ENCODE assay signal across 19 cellular contexts in genomic region chr12:26158078-26158764, GRCh38. TPM values are rescaled to one million over a fixed set of nuclear protein-coding genes. Genes with fewer than 3 reads are reported as not detected.
DNase-seq lines count a peak whose midpoint lies in the region; ATAC-seq and TF ChIP-seq lines count a peak whose summit lies in the region.
"Had no signal": no experiment of that assay in that cellular context is flagged by ENCODE, and none has a peak within 500 bp of the region (broad histone marks: within the 10 kb centered on the region; RNA-seq: fewer than 3 reads in every experiment).

No MANE protein-coding gene starts in this region.

- no peaks in the 10 kb centered on the region for H4K20me1 ChIP-seq in IMR-90 (ENCODE audit: insufficient read depth, low read length)

- H3K23ac ChIP-seq in IMR-90 (ENCODE audit: low read depth, low read length) = no peak overlapping the region

- POLR2A ChIA-PET in IMR-90 (lab: Charles Lee; ENCODE audit: unreplicated experiment) = no interaction called here
- POLR2A ChIA-PET in activated CD8-positive, alpha-beta T cell treated with anti-CD3 and anti-CD28 coated beads for 36 hours (lab: Charles Lee) = interaction anchor here (0.6 kb wide), 1 partner anchor 348 kb away, joined by 3 read pairs; no protein-coding TSS in a partner anchor

- no peak overlapping the region for H3K27ac Mint-ChIP-seq in activated naive CD8-positive, alpha-beta T cell treated with anti-CD3 and anti-CD28 coated beads, Interleukin-2, amount 50 U/mL, for 24 hours
- no peak overlapping the region for H3K27ac Mint-ChIP-seq in activated naive CD8-positive, alpha-beta T cell treated with anti-CD3 and anti-CD28 coated beads for 36 hours
- no peak overlapping the region for H3K27ac Mint-ChIP-seq in activated CD8-positive, alpha-beta T cell treated with anti-CD3 and anti-CD28 coated beads for 36 hours
- H3K27ac Mint-ChIP-seq: activated T-cell treated with anti-CD3 and anti-CD28 coated beads, Interleukin-2, amount 50 U/mL, for 24 hours had no signal

- no peak overlapping the region for H2BK120ac ChIP-seq in IMR-90 (ENCODE audit: low read depth, low read length)

- H3K56ac ChIP-seq in IMR-90 (ENCODE audit: extremely low read depth, insufficient read depth, low read length) = no peak overlapping the region

- no peak overlapping the region for H2AK5ac ChIP-seq in IMR-90 (ENCODE audit: low read depth, low read length)

- H3K27ac ChIP-seq in IMR-90 (ENCODE audit: insufficient read depth, low read length) (no peak overlapping the region), ascending aorta (no peak overlapping the region)
- H3K27ac ChIP-seq: adrenal gland, gastrocnemius medialis, left ventricle myocardium inferior, SJSA1, thyroid gland, WERI-Rb-1 had no signal

- TF ChIP-seq POLR2A in IMR-90 (IDR thresholded peaks at IDR 0.05; ENCODE audit: low read depth, low read length) = no peak

- H3K4me3 ChIP-seq in IMR-90 (ENCODE audit: insufficient read depth, low read depth, low read length) = no peak overlapping the region
- H3K4me3 ChIP-seq in epithelial cell of esophagus (ENCODE audit: low read length) = no peak overlapping the region
- H3K4me3 ChIP-seq in ascending aorta = no peak overlapping the region
- H3K4me3 ChIP-seq: adrenal gland, gastrocnemius medialis, left ventricle myocardium inferior, SJSA1, thyroid gland had no signal

- H2AFZ ChIP-seq in IMR-90 (replicated peaks; ENCODE audit: low read length, poor library complexity) = no peak overlapping the region

- peaks cover 6% of the 10 kb centered on the region for H3K9me1 ChIP-seq in IMR-90 (ENCODE audit: insufficient read depth, low read length)

- H3K4me1 ChIP-seq in IMR-90 (ENCODE audit: control insufficient read depth, insufficient read depth, low read length) (peaks cover 7% of the 10 kb centered on the region), ascending aorta (peaks cover 3 to 9% of the 10 kb centered on the region in 2 donors)

- H3K4ac ChIP-seq in IMR-90 (ENCODE audit: low read depth, low read length) = no peak overlapping the region; the same call in 1 of the 2 replicates

- no peak for DNase-seq in activated naive CD8-positive, alpha-beta T cell treated with anti-CD3 and anti-CD28 coated beads, Interleukin-2, amount 50 U/mL, for 24 hours
- DNase-seq in activated naive CD8-positive, alpha-beta T cell treated with anti-CD3 and anti-CD28 coated beads for 36 hours = no peak
- DNase-seq in IMR-90 = no peak
- DNase-seq in epithelial cell of esophagus (ENCODE audit: low read depth) = peak; percentile 86
- DNase-seq in ureter (ENCODE audit: low spot score) = peak; percentile 45
- DNase-seq in ascending aorta (ENCODE audit: low spot score in 2 of 2) = no peak
- no peak for DNase-seq in AML-193 (lab: John Stamatoyannopoulos, UW)
- no peak for DNase-seq in activated CD8-positive, alpha-beta T cell treated with anti-CD3 and anti-CD28 coated beads for 36 hours
- DNase-seq: activated T-cell treated with anti-CD3 and anti-CD28 coated beads, Interleukin-2, amount 50 U/mL, for 24 hours; adrenal gland; dermis blood vessel endothelial cell; gastrocnemius medialis; left ventricle myocardium inferior; NCI-H1694; NCI-H748 treated with DMSO at 0.1 percent for 48 hours; thyroid gland; WERI-Rb-1 had no signal

- no peak overlapping the region for H3K9ac ChIP-seq in IMR-90 (ENCODE audit: low read depth, low read length)

- dilution Hi-C loops in IMR-90 (cut with HindIII; ENCODE audit: low sequenced_read_pairs, unreplicated experiment) = no loop called here

- no peak overlapping the region for H3K4me2 ChIP-seq in IMR-90 (ENCODE audit: low read depth, low read length)

- H2BK20ac ChIP-seq in IMR-90 (ENCODE audit: low read depth, low read length) = no peak overlapping the region

- no peak overlapping the region for H3K4me3 Mint-ChIP-seq in activated naive CD8-positive, alpha-beta T cell treated with anti-CD3 and anti-CD28 coated beads, Interleukin-2, amount 50 U/mL, for 24 hours
- H3K4me3 Mint-ChIP-seq in activated naive CD8-positive, alpha-beta T cell treated with anti-CD3 and anti-CD28 coated beads for 36 hours = no peak overlapping the region
- no peak overlapping the region for H3K4me3 Mint-ChIP-seq in activated CD8-positive, alpha-beta T cell treated with anti-CD3 and anti-CD28 coated beads for 36 hours
- H3K4me3 Mint-ChIP-seq: activated T-cell treated with anti-CD3 and anti-CD28 coated beads, Interleukin-2, amount 50 U/mL, for 24 hours had no signal

- CTCF ChIA-PET in IMR-90 (lab: Yijun Ruan, JAX) = interaction anchor here (0.6 kb wide), 1 partner anchor 310 kb away, joined by 3 read pairs; no protein-coding TSS in a partner anchor
- CTCF ChIA-PET in activated CD8-positive, alpha-beta T cell treated with anti-CD3 and anti-CD28 coated beads for 36 hours (lab: Charles Lee) = interaction anchor here (1.0 kb wide), 1 partner anchor 39 kb away, joined by 4 read pairs; no protein-coding TSS in a partner anchor

- no peak overlapping the region for H2BK5ac ChIP-seq in IMR-90 (ENCODE audit: low read depth, low read length, poor library complexity, severe bottlenecking)

- H3K9me3 ChIP-seq in IMR-90 (ENCODE audit: control insufficient read depth, insufficient read depth, low read length) (no peaks in the 10 kb centered on the region; the same call in 1 of the 2 replicates), ascending aorta (no peaks in the 10 kb centered on the region)
- H3K9me3 ChIP-seq: adrenal gland, gastrocnemius medialis, left ventricle myocardium inferior, SJSA1, thyroid gland had no signal

- peak overlapping the region; percentile 46 for H2AK9ac ChIP-seq in IMR-90 (replicated peaks; ENCODE audit: low read depth, low read length, poor library complexity)

- in situ Hi-C loops in IMR-90 (cut with MboI; ENCODE audit: low sequenced_read_pairs) = no loop called here

- no peak overlapping the region for H4K5ac ChIP-seq in IMR-90 (ENCODE audit: low read depth, low read length)

- no peaks in the 10 kb centered on the region for H3K36me3 Mint-ChIP-seq in activated naive CD8-positive, alpha-beta T cell treated with anti-CD3 and anti-CD28 coated beads, Interleukin-2, amount 50 U/mL, for 24 hours (ENCODE audit: low read depth)
- no peaks in the 10 kb centered on the region for H3K36me3 Mint-ChIP-seq in activated naive CD8-positive, alpha-beta T cell treated with anti-CD3 and anti-CD28 coated beads for 36 hours
- H3K36me3 Mint-ChIP-seq in activated CD8-positive, alpha-beta T cell treated with anti-CD3 and anti-CD28 coated beads for 36 hours (ENCODE audit: low read depth) = no peaks in the 10 kb centered on the region

- no peaks in the 10 kb centered on the region for H3K79me1 ChIP-seq in IMR-90 (ENCODE audit: low read depth in 1 of 2, low read length in 2 of 2)

- peaks cover 14% of the 10 kb centered on the region for H3K27me3 ChIP-seq in IMR-90 (ENCODE audit: control insufficient read depth, insufficient read depth, low read length)
- no peaks in the 10 kb centered on the region for H3K27me3 ChIP-seq in ascending aorta
- H3K27me3 ChIP-seq: adrenal gland, gastrocnemius medialis, SJSA1, thyroid gland had no signal

- peaks cover 11% of the 10 kb centered on the region for H3K27me3 Mint-ChIP-seq in activated naive CD8-positive, alpha-beta T cell treated with anti-CD3 and anti-CD28 coated beads, Interleukin-2, amount 50 U/mL, for 24 hours
- H3K27me3 Mint-ChIP-seq in activated naive CD8-positive, alpha-beta T cell treated with anti-CD3 and anti-CD28 coated beads for 36 hours = peaks cover 11% of the 10 kb centered on the region
- H3K27me3 Mint-ChIP-seq in activated CD8-positive, alpha-beta T cell treated with anti-CD3 and anti-CD28 coated beads for 36 hours = peaks cover 9% of the 10 kb centered on the region

- intact Hi-C loops in IMR-90 (cut with micrococcal nuclease) (no loop called here), ascending aorta (cut with DNase I) (no loop called here)
- intact Hi-C loops in activated CD8-positive, alpha-beta T cell treated with anti-CD3 and anti-CD28 coated beads for 36 hours (cut with micrococcal nuclease) = no loop called here

- TF ChIP-seq CTCF in IMR-90 (conservative IDR thresholded peaks at IDR 0.05; ENCODE audit: low read depth, low read length) = no peak
- TF ChIP-seq CTCF in epithelial cell of esophagus (IDR thresholded peaks at IDR 0.05; ENCODE audit: insufficient read depth, low read depth, low read length, missing control alignments) = peak; percentile 33
- no peak for TF ChIP-seq CTCF in ascending aorta (IDR thresholded peaks at IDR 0.05)
- no peak for TF ChIP-seq CTCF in activated CD8-positive, alpha-beta T cell treated with anti-CD3 and anti-CD28 coated beads for 36 hours (IDR thresholded peaks at IDR 0.05)

- H3K36me3 ChIP-seq in IMR-90 (ENCODE audit: control insufficient read depth, insufficient read depth, low read length) (no peaks in the 10 kb centered on the region), ascending aorta (no peaks in the 10 kb centered on the region)
- H3K36me3 ChIP-seq: adrenal gland, gastrocnemius medialis, left ventricle myocardium inferior, SJSA1, thyroid gland, WERI-Rb-1 had no signal

- peak; percentile 36 for ATAC-seq in activated naive CD8-positive, alpha-beta T cell treated with anti-CD3 and anti-CD28 coated beads, Interleukin-2, amount 50 U/mL, for 24 hours
- no peak for ATAC-seq in IMR-90 (ENCODE audit: low read depth)
- no peak for ATAC-seq in activated CD8-positive, alpha-beta T cell treated with anti-CD3 and anti-CD28 coated beads for 36 hours
- ATAC-seq: gastrocnemius medialis had no signal

- no peak overlapping the region for H2BK15ac ChIP-seq in IMR-90 (ENCODE audit: low read depth, low read length)

- H3K14ac ChIP-seq in IMR-90 (replicated peaks; ENCODE audit: low read depth, low read length) = no peak overlapping the region

- H4K91ac ChIP-seq in IMR-90 (ENCODE audit: insufficient read depth, low read depth, low read length) = no peak overlapping the region

- BruUV-seq in IMR-90 (replicated peaks; lab: Mats Ljungman, UMichigan) = no TSS peak

- H3K4me1 Mint-ChIP-seq in activated naive CD8-positive, alpha-beta T cell treated with anti-CD3 and anti-CD28 coated beads, Interleukin-2, amount 50 U/mL, for 24 hours = peaks cover 2% of the 10 kb centered on the region
- H3K4me1 Mint-ChIP-seq in activated naive CD8-positive, alpha-beta T cell treated with anti-CD3 and anti-CD28 coated beads for 36 hours = no peaks in the 10 kb centered on the region
- no peaks in the 10 kb centered on the region for H3K4me1 Mint-ChIP-seq in activated CD8-positive, alpha-beta T cell treated with anti-CD3 and anti-CD28 coated beads for 36 hours (ENCODE audit: low read depth)

- TF ChIP-seq RAD21 in IMR-90 (IDR thresholded peaks at IDR 0.05; ENCODE audit: low read length) = no peak

- WGBS in IMR-90 (ENCODE audit: extremely low coverage in 2 of 2, insufficient read length in 1 of 2), 2 experiments = no CpG with 5 or more reads among the region's 3 CpGs

- no peak overlapping the region for H4K8ac ChIP-seq in IMR-90 (ENCODE audit: low read depth in 2 of 2, low read length in 2 of 2)

- H3K9me3 Mint-ChIP-seq in activated naive CD8-positive, alpha-beta T cell treated with anti-CD3 and anti-CD28 coated beads, Interleukin-2, amount 50 U/mL, for 24 hours = no peaks in the 10 kb centered on the region
- no peaks in the 10 kb centered on the region for H3K9me3 Mint-ChIP-seq in activated naive CD8-positive, alpha-beta T cell treated with anti-CD3 and anti-CD28 coated beads for 36 hours
- H3K9me3 Mint-ChIP-seq in activated CD8-positive, alpha-beta T cell treated with anti-CD3 and anti-CD28 coated beads for 36 hours = no peaks in the 10 kb centered on the region
- H3K9me3 Mint-ChIP-seq: activated T-cell treated with anti-CD3 and anti-CD28 coated beads, Interleukin-2, amount 50 U/mL, for 24 hours had no signal

- H3K18ac ChIP-seq in IMR-90 (ENCODE audit: low read depth, low read length) = no peak overlapping the region

RNA-seq across cellular contexts. Expression of gene BHLHE41, which starts 33.4 kb away (rescaled TPM):
- not detected for total RNA-seq in activated naive CD8-positive, alpha-beta T cell treated with anti-CD3 and anti-CD28 coated beads for 36 hours
- total RNA-seq in IMR-90 (2012; rRNA removed) (0.72 and 1.1 TPM in 2 replicates), ureter (186 TPM), ascending aorta (2.9 TPM)
- polyA plus RNA-seq in IMR-90 (2012; rRNA removed) = 3.8 and 5.2 TPM in 2 replicates
- 0.64 and 1.6 TPM in 2 replicates for polyA plus RNA-seq in IMR-90 (2012; cell fraction: cytosol; rRNA removed)
- polyA plus RNA-seq in IMR-90 (2012; cell fraction: nucleus; rRNA removed; ENCODE audit: low replicate concordance) = 5.6 and 8.7 TPM in 2 replicates
- not detected for total RNA-seq in activated CD8-positive, alpha-beta T cell treated with anti-CD3 and anti-CD28 coated beads for 36 hours
- polyA plus RNA-seq: neural cell had no signal

RNA-seq across cellular contexts. Expression of gene SSPN, which starts 37.2 kb away (rescaled TPM):
- total RNA-seq in activated naive CD8-positive, alpha-beta T cell treated with anti-CD3 and anti-CD28 coated beads for 36 hours = not detected
- total RNA-seq in IMR-90 (2012; rRNA removed) (5.6 and 7.8 TPM in 2 replicates), ureter (38.5 TPM), ascending aorta (56.3 TPM)
- polyA plus RNA-seq in IMR-90 (2012; rRNA removed) = 3.5 and 4.1 TPM in 2 replicates
- polyA plus RNA-seq in IMR-90 (2012; cell fraction: cytosol; rRNA removed) = 2.8 and 4.8 TPM in 2 replicates
- 0.85 and 2.2 TPM in 2 replicates for polyA plus RNA-seq in IMR-90 (2012; cell fraction: nucleus; rRNA removed; ENCODE audit: low replicate concordance)
- total RNA-seq in activated CD8-positive, alpha-beta T cell treated with anti-CD3 and anti-CD28 coated beads for 36 hours = not detected

Comparison
In these comparisons a context has a peak if more than half of its experiments do, and no peak if none do; other contexts are left out.
1. DNase-seq: peak in epithelial cell of esophagus (single experiment) and ureter (single experiment); none in activated naive CD8-positive, alpha-beta T cell treated with anti-CD3 and anti-CD28 coated beads, Interleukin-2, amount 50 U/mL, for 24 hours (single experiment), activated naive CD8-positive, alpha-beta T cell treated with anti-CD3 and anti-CD28 coated beads for 36 hours (single experiment), IMR-90 (single experiment), ascending aorta (0 of 2), AML-193 (0 of 2) and activated CD8-positive, alpha-beta T cell treated with anti-CD3 and anti-CD28 coated beads for 36 hours (single experiment).
2. RNA of gene BHLHE41, which starts 33.4 kb away (total RNA-seq): 186 TPM in ureter (single experiment); 2.9 TPM in ascending aorta (single experiment), 0.72 to 1.1 TPM in IMR-90, not detected in activated CD8-positive, alpha-beta T cell treated with anti-CD3 and anti-CD28 coated beads for 36 hours and not detected in activated naive CD8-positive, alpha-beta T cell treated with anti-CD3 and anti-CD28 coated beads for 36 hours; every median in the first group is over 10 times any median in the second.